8 cellular contexts compared by ENCODE assay signal in genomic region chr5:14809369-14810144, GRCh38.
DNase-seq lines count a peak whose midpoint lies in the region; ATAC-seq lines count a peak whose summit lies in the region.

No MANE protein-coding gene starts in this region.

- DNase-seq in C1 segment of cervical spinal cord (lab: John Stamatoyannopoulos, UW) = peak in 11 of 14 donors; percentile 16 to 77 (median 59)
- peak; percentile 67 for DNase-seq in activated CD4-positive, CD25-positive, alpha-beta regulatory T cell treated with anti-CD3 and anti-CD28 coated beads, Interleukin-2, amount 50 U/mL, for 72 hours
- DNase-seq in central memory CD8-positive, alpha-beta T cell (ENCODE audit: low spot score in 2 of 2) = peak; percentile 29 to 72
- DNase-seq in middle frontal gyrus (ENCODE audit: extremely low spot score, low spot score) = peak; percentile 9
- peak; percentile 49 for DNase-seq in stimulated activated CD8-positive, alpha-beta memory T cell treated with anti-CD3 and anti-CD28 coated beads, Interleukin-7, amount 100 ng/mL, for 24 hours (ENCODE audit: low read depth)
- no peak for DNase-seq in NCI-H526 treated with DMSO at 0.1 percent for 48 hours (lab: John Stamatoyannopoulos, UW)

- H3K4me3 Mint-ChIP-seq in IgD-negative memory B cell = peak overlapping the region; percentile 58 to 89 (median 76)
- peak overlapping the region; percentile 72 for H3K4me3 Mint-ChIP-seq in central memory CD8-positive, alpha-beta T cell

- H3K9me3 Mint-ChIP-seq in IgD-negative memory B cell = no peaks in the 10 kb centered on the region
- no peaks in the 10 kb centered on the region for H3K9me3 Mint-ChIP-seq in central memory CD8-positive, alpha-beta T cell

- peak; percentile 97 for ATAC-seq in GM21423 (IDR thresholded peaks at IDR 0.05; ENCODE audit: unreplicated experiment)
- ATAC-seq in central memory CD8-positive, alpha-beta T cell (replicated peaks; ENCODE audit: extremely low read depth, poor library complexity, severe bottlenecking) = peak; percentile 92

- H3K27ac Mint-ChIP-seq in IgD-negative memory B cell = peak overlapping the region; percentile 39 to 84 (median 59)
- peak overlapping the region; percentile 87 for H3K27ac Mint-ChIP-seq in central memory CD8-positive, alpha-beta T cell (ENCODE audit: low read depth)

- H3K27me3 Mint-ChIP-seq in IgD-negative memory B cell = no peaks in the 10 kb centered on the region
- H3K27me3 Mint-ChIP-seq in central memory CD8-positive, alpha-beta T cell = no peaks in the 10 kb centered on the region

- peaks cover 33 to 43% (median 41%) of the 10 kb centered on the region in 3 donors for H3K4me1 Mint-ChIP-seq in IgD-negative memory B cell
- peaks cover 44% of the 10 kb centered on the region for H3K4me1 Mint-ChIP-seq in central memory CD8-positive, alpha-beta T cell

- peaks cover 3% of the 10 kb centered on the region for H3K36me3 Mint-ChIP-seq in IgD-negative memory B cell
- H3K36me3 Mint-ChIP-seq in central memory CD8-positive, alpha-beta T cell (ENCODE audit: insufficient read depth) = peaks cover 7% of the 10 kb centered on the region
